ENCODE assay signal across 1 cellular context in genomic region chr17:50893183-50893993, GRCh38.
A peak's percentile ranks its signal among the peaks of the same experiment; 100 is the strongest.
TF ChIP-seq lines count a peak whose summit lies in the region.

No MANE protein-coding gene starts in this region.

TF ChIP-seq in HepG2, 621 proteins besides CTCF, POLR2A, EP300 and RAD21 (continued from another document):
- no peak for TF ChIP-seq ZBTB37 (CRISPR knock-in tag; IDR thresholded peaks at IDR 0.05)
- TF ChIP-seq NR2F1 (CRISPR knock-in tag; IDR thresholded peaks at IDR 0.05), result peak in 1 of 2 experiments; percentile 12; a peak in 1 of 4 replicates
- peak; percentile 94 for TF ChIP-seq TBX2 (CRISPR knock-in tag; IDR thresholded peaks at IDR 0.05; ENCODE audit: borderline replicate concordance)
- TF ChIP-seq ZNF292 (CRISPR knock-in tag; IDR thresholded peaks at IDR 0.05; ENCODE audit: borderline replicate concordance, low read depth), result peak; percentile 94
TF ChIP-seq in HepG2: peak in this region for 343.
